Comparison of ENCODE assay signal across 7 cellular contexts in genomic region chr10:73771722-73772279, GRCh38. TPM values are rescaled to one million over a fixed set of nuclear protein-coding genes. Genes with fewer than 3 reads are reported as not detected.
DNase-seq lines count a peak whose midpoint lies in the region; TF ChIP-seq lines count a peak whose summit lies in the region.

No MANE protein-coding gene starts in this region.

- H3K9me3 ChIP-seq in HAP-1 (no peaks in the 10 kb centered on the region), neural progenitor cell (ENCODE audit: low read depth) (no peaks in the 10 kb centered on the region), thymus (ENCODE audit: control insufficient read depth) (no peaks in the 10 kb centered on the region)

- peak overlapping the region; percentile 90 for H3K4me2 ChIP-seq in neural progenitor cell

- H4K20me1 ChIP-seq in neural progenitor cell (ENCODE audit: low read depth): peaks cover 26% of the 10 kb centered on the region

- TF ChIP-seq CTCF in GM12864 (IDR thresholded peaks at IDR 0.05; ENCODE audit: low read depth, low read length, missing control alignments) (no peak), fibroblast of pulmonary artery (IDR thresholded peaks at IDR 0.05; ENCODE audit: low read length, missing control alignments) (no peak), neural progenitor cell (IDR thresholded peaks at IDR 0.05) (no peak)

- H3K4me3 ChIP-seq in GM12864 (ENCODE audit: low read depth, low read length) (peak overlapping the region; percentile 66), HAP-1 (peak overlapping the region; percentile 74), fibroblast of pulmonary artery (replicated peaks; ENCODE audit: low read depth, low read length) (peak overlapping the region; percentile 76), neural progenitor cell (peak overlapping the region; percentile 83), thymus (ENCODE audit: low read length) (peak overlapping the region; percentile 83)

- H3K27me3 ChIP-seq in HAP-1 (ENCODE audit: low read depth) (no peaks in the 10 kb centered on the region), neural progenitor cell (no peaks in the 10 kb centered on the region), thymus (ENCODE audit: control insufficient read depth, insufficient read depth) (no peaks in the 10 kb centered on the region)

- H3K36me3 ChIP-seq in HAP-1 (replicated peaks) (peaks cover 56% of the 10 kb centered on the region), neural progenitor cell (no peaks in the 10 kb centered on the region), thymus (ENCODE audit: control insufficient read depth, insufficient read depth) (peaks cover 17% of the 10 kb centered on the region)

- peak overlapping the region; percentile 78 for H2AFZ ChIP-seq in neural progenitor cell (replicated peaks)

- peaks cover 55% of the 10 kb centered on the region for H3F3A ChIP-seq in neural progenitor cell (ENCODE audit: low read depth)

- 24% methylated on average over 17 of the region's 17 CpGs for WGBS in thymus

- H3K4me3 Mint-ChIP-seq in activated T-cell treated with anti-CD3 and anti-CD28 coated beads, Interleukin-2, amount 50 U/mL, for 24 hours: peak overlapping the region; percentile 96
- H3K4me3 Mint-ChIP-seq in neural progenitor cell: peak overlapping the region; percentile 96

- peak overlapping the region; percentile 97 for H3K27ac Mint-ChIP-seq in activated T-cell treated with anti-CD3 and anti-CD28 coated beads, Interleukin-2, amount 50 U/mL, for 24 hours
- H3K27ac Mint-ChIP-seq in neural progenitor cell: peak overlapping the region; percentile 63

- H3K36me3 Mint-ChIP-seq in activated T-cell treated with anti-CD3 and anti-CD28 coated beads, Interleukin-2, amount 50 U/mL, for 24 hours (ENCODE audit: low read depth): peaks cover 91% of the 10 kb centered on the region
- H3K36me3 Mint-ChIP-seq in neural progenitor cell: peaks cover 32% of the 10 kb centered on the region

- H3K4me1 Mint-ChIP-seq in activated T-cell treated with anti-CD3 and anti-CD28 coated beads, Interleukin-2, amount 50 U/mL, for 24 hours (ENCODE audit: low read depth): peaks cover 52% of the 10 kb centered on the region
- peaks cover 33% of the 10 kb centered on the region for H3K4me1 Mint-ChIP-seq in neural progenitor cell

- H3K9ac ChIP-seq in neural progenitor cell: peak overlapping the region; percentile 31

- DNase-seq in GM12864 (ENCODE audit: low read depth) (no peak), HAP-1 (ENCODE audit: low spot score in 2 of 2) (peak in 1 of 2 experiments; percentile 24), NCI-H146 treated with DMSO at 0.1 percent for 48 hours (lab: John Stamatoyannopoulos, UW; ENCODE audit: unreplicated experiment) (peak; percentile 34), fibroblast of pulmonary artery (ENCODE audit: low read depth) (peak; percentile 82), neural progenitor cell (ENCODE audit: low spot score) (peak; percentile 92)
- DNase-seq in activated T-cell treated with anti-CD3 and anti-CD28 coated beads, Interleukin-2, amount 50 U/mL, for 24 hours: no peak

- peaks cover 36% of the 10 kb centered on the region for H3K79me2 ChIP-seq in neural progenitor cell (ENCODE audit: low read depth)

- peak overlapping the region; percentile 24 for H3K27ac ChIP-seq in neural progenitor cell
- H3K27ac ChIP-seq in thymus (ENCODE audit: low read depth): peak overlapping the region; percentile 98

- H3K4me1 ChIP-seq in HAP-1 (peaks cover 18% of the 10 kb centered on the region), neural progenitor cell (peaks cover 30% of the 10 kb centered on the region), thymus (ENCODE audit: control insufficient read depth, insufficient read depth, low read length) (peaks cover 21% of the 10 kb centered on the region)

- H3K27me3 Mint-ChIP-seq in activated T-cell treated with anti-CD3 and anti-CD28 coated beads, Interleukin-2, amount 50 U/mL, for 24 hours: no peaks in the 10 kb centered on the region
- peaks cover 4% of the 10 kb centered on the region for H3K27me3 Mint-ChIP-seq in neural progenitor cell (ENCODE audit: insufficient read depth, low read depth)

- H3K9me3 Mint-ChIP-seq in activated T-cell treated with anti-CD3 and anti-CD28 coated beads, Interleukin-2, amount 50 U/mL, for 24 hours: no peaks in the 10 kb centered on the region
- no peaks in the 10 kb centered on the region for H3K9me3 Mint-ChIP-seq in neural progenitor cell

- in situ Hi-C loops in HAP-1 (cut with MboI; ENCODE audit: low sequenced_read_pairs): no loop called here

RNA-seq across cellular contexts. Expression of gene CHCHD1, which starts 10.0 kb away (rescaled TPM):
- total RNA-seq in neural progenitor cell (ENCODE audit: low replicate concordance): 51.3 and 66.7 TPM in 2 replicates
- 78.2 TPM for polyA plus RNA-seq in thymus

RNA-seq across cellular contexts. Expression of gene ZSWIM8, which starts 13.6 kb away (rescaled TPM):
- total RNA-seq in neural progenitor cell (ENCODE audit: low replicate concordance): 30.5 and 38.1 TPM in 2 replicates
- 106 TPM for polyA plus RNA-seq in thymus

RNA-seq across cellular contexts. Expression of gene SEC24C, which starts 27.6 kb away (rescaled TPM):
- total RNA-seq in neural progenitor cell (ENCODE audit: low replicate concordance): 36.0 and 50.4 TPM in 2 replicates
- polyA plus RNA-seq in thymus: 31.4 TPM

RNA-seq across cellular contexts. Expression of gene NDST2, which starts 39.6 kb away (rescaled TPM):
- 12.4 and 32.1 TPM in 2 replicates for total RNA-seq in neural progenitor cell (ENCODE audit: low replicate concordance)
- polyA plus RNA-seq in thymus: 21.2 TPM

Comparison
In these comparisons a context has a peak if more than half of its experiments do, and no peak if none do; other contexts are left out.
1. DNase-seq: peak in NCI-H146 treated with DMSO at 0.1 percent for 48 hours (single experiment), fibroblast of pulmonary artery (single experiment) and neural progenitor cell (single experiment); none in GM12864 (single experiment) and activated T-cell treated with anti-CD3 and anti-CD28 coated beads, Interleukin-2, amount 50 U/mL, for 24 hours (single experiment).
2. Peak in every context shown above with its lines, with median percentiles within 50 percentile points of each other: H3K4me3 ChIP-seq.